1 cellular context compared by ENCODE assay signal in genomic region chr7:24829787-24830186, GRCh38.
TF ChIP-seq lines count a peak whose summit lies in the region.

No MANE protein-coding gene starts in this region.

TF ChIP-seq in K562, 482 proteins besides CTCF, POLR2A, EP300 and RAD21 (continued from another document):
- TF ChIP-seq USF2 (CRISPR knock-in tag; IDR thresholded peaks at IDR 0.05) = peak; percentile 21; the same call in 1 of the 2 replicates
